Comparison of ENCODE assay signal across 25 cellular contexts in the genomic region with DNA sequence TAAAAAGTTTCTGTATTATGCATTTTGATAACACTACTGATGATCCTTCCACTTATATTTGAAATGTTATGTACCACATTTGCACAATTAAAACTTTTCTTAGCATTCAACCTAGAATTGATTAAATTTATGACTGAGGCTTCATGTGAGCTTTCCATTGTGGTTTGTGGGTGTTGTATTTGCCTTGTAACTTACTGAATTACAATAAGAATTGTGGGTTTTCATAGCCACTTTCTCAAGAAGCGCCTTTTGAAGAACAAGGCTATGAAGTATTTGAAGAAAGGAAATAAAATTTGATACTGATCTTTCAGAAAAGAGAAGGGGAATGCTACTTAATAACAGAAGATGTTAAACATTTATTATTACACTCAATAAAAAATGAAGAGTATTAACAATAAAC. TPM values are rescaled to one million over a fixed set of nuclear protein-coding genes. Genes with fewer than 3 reads are reported as not detected.
DNase-seq lines count a peak whose midpoint lies in the region; ATAC-seq and TF ChIP-seq lines count a peak whose summit lies in the region.
"Had no signal": no experiment of that assay in that cellular context is flagged by ENCODE, and none has a peak within 500 bp of the region (broad histone marks: within the 10 kb centered on the region; RNA-seq: fewer than 3 reads in every experiment).

No MANE protein-coding gene starts in this region.

- H3K9me3 Mint-ChIP-seq in activated CD8-positive, alpha-beta T cell treated with anti-CD3 and anti-CD28 coated beads for 36 hours: no peaks in the 10 kb centered on the region
- H3K9me3 Mint-ChIP-seq in activated CD8-positive, alpha-beta T cell treated with anti-CD3 and anti-CD28 coated beads, Interleukin-2, amount 10 ng/mL, durations not matched to agents 7 days and 5 days (ENCODE audit: insufficient read depth): no peaks in the 10 kb centered on the region
- H3K9me3 Mint-ChIP-seq: CD4-positive, alpha-beta T cell; CD8-positive, alpha-beta memory T cell had no signal

- intact Hi-C loops in activated CD8-positive, alpha-beta T cell treated with anti-CD3 and anti-CD28 coated beads for 36 hours (cut with micrococcal nuclease): no loop called here

- H3K36me3 Mint-ChIP-seq in activated CD8-positive, alpha-beta T cell treated with anti-CD3 and anti-CD28 coated beads for 36 hours (ENCODE audit: low read depth): no peaks in the 10 kb centered on the region
- H3K36me3 Mint-ChIP-seq in activated CD8-positive, alpha-beta T cell treated with anti-CD3 and anti-CD28 coated beads, Interleukin-2, amount 10 ng/mL, durations not matched to agents 7 days and 5 days (ENCODE audit: low read depth): no peaks in the 10 kb centered on the region
- H3K36me3 Mint-ChIP-seq: CD14-positive monocyte; CD8-positive, alpha-beta memory T cell had no signal

- peaks cover 15% of the 10 kb centered on the region for H3K4me1 Mint-ChIP-seq in activated CD8-positive, alpha-beta T cell treated with anti-CD3 and anti-CD28 coated beads for 36 hours (ENCODE audit: low read depth)
- H3K4me1 Mint-ChIP-seq in activated CD8-positive, alpha-beta T cell treated with anti-CD3 and anti-CD28 coated beads, Interleukin-2, amount 10 ng/mL, durations not matched to agents 7 days and 5 days (ENCODE audit: low read depth): peaks cover 6% of the 10 kb centered on the region
- H3K4me1 Mint-ChIP-seq: CD14-positive monocyte had no signal

- no peak overlapping the region for H3K4me3 Mint-ChIP-seq in activated CD8-positive, alpha-beta T cell treated with anti-CD3 and anti-CD28 coated beads for 36 hours
- H3K4me3 Mint-ChIP-seq in activated CD8-positive, alpha-beta T cell treated with anti-CD3 and anti-CD28 coated beads, Interleukin-2, amount 10 ng/mL, durations not matched to agents 7 days and 5 days: no peak overlapping the region
- H3K4me3 Mint-ChIP-seq: CD14-positive monocyte; CD4-positive, alpha-beta T cell; CD8-positive, alpha-beta memory T cell had no signal

- no peak for DNase-seq in activated CD8-positive, alpha-beta T cell treated with anti-CD3 and anti-CD28 coated beads for 36 hours
- no peak for DNase-seq in activated CD8-positive, alpha-beta T cell treated with anti-CD3 and anti-CD28 coated beads, Interleukin-2, amount 10 ng/mL, durations not matched to agents 7 days and 5 days
- no peak for DNase-seq in DND-41
- DNase-seq in LNCaP clone FGC (ENCODE audit: low read depth): peak; percentile 2
- DNase-seq in globus pallidus (ENCODE audit: low spot score): no peak
- no peak for DNase-seq in HEK293T (ENCODE audit: extremely low spot score)
- DNase-seq: 8988T; ACHN; AML-193; BE2C; CD4-positive, alpha-beta T cell; CD8-positive, alpha-beta memory T cell; DMS 273 treated with DMSO at 0.1 percent for 48 hours; DMS79; GF-D8; GM23248; H7; HCEC 1CT had no signal

- H3K4me3 ChIP-seq in DND-41 (ENCODE audit: low read depth in 1 of 2, low read length in 2 of 2) (no peak overlapping the region), LNCaP clone FGC (ENCODE audit: low read depth, low read length) (no peak overlapping the region), parathyroid adenoma (ENCODE audit: low read depth, low read length) (no peak overlapping the region)
- H3K4me3 ChIP-seq: A549; BLaER1 treated with 17β-estradiol and CSF1 and Interleukin-3, amounts not matched to agents 10 nM and 100 nM; GM23248 had no signal

- H3K9me3 ChIP-seq in DND-41 (ENCODE audit: insufficient read depth, low read length, severe bottlenecking) (no peaks in the 10 kb centered on the region), parathyroid adenoma (ENCODE audit: control insufficient read depth, low read length) (no peaks in the 10 kb centered on the region)
- H3K9me3 ChIP-seq: A549; BE2C; BLaER1 treated with 17β-estradiol and CSF1 and Interleukin-3, amounts not matched to agents 10 nM and 100 nM had no signal

- no peaks in the 10 kb centered on the region for H3K36me3 ChIP-seq in DND-41 (ENCODE audit: insufficient read depth, low read length)
- no peaks in the 10 kb centered on the region for H3K36me3 ChIP-seq in parathyroid adenoma (ENCODE audit: control insufficient read depth, insufficient read depth, low read length)
- H3K36me3 ChIP-seq: BE2C; BLaER1 treated with 17β-estradiol and CSF1 and Interleukin-3, amounts not matched to agents 10 nM and 100 nM had no signal

- H3K27ac ChIP-seq in DND-41 (ENCODE audit: low read length) (no peak overlapping the region), parathyroid adenoma (peak overlapping the region; percentile 88)
- H3K27ac ChIP-seq: A549; BLaER1 treated with 17β-estradiol and CSF1 and Interleukin-3, amounts not matched to agents 10 nM and 100 nM; GM23248 had no signal

- H3K79me2 ChIP-seq in DND-41 (ENCODE audit: insufficient read depth, low read length): no peaks in the 10 kb centered on the region
- H3K79me2 ChIP-seq in parathyroid adenoma: no peaks in the 10 kb centered on the region

- H3K4me1 ChIP-seq in DND-41 (ENCODE audit: insufficient read depth, low read length) (no peaks in the 10 kb centered on the region), parathyroid adenoma (peaks cover 11% of the 10 kb centered on the region)
- H3K4me1 ChIP-seq: A549, BE2C had no signal

- H2AFZ ChIP-seq in DND-41 (ENCODE audit: low read depth, low read length): no peak overlapping the region
- H2AFZ ChIP-seq in parathyroid adenoma: no peak overlapping the region
- H2AFZ ChIP-seq: GM23248 had no signal

- H3K9ac ChIP-seq in DND-41 (ENCODE audit: low read depth, low read length): no peak overlapping the region
- no peak overlapping the region for H3K9ac ChIP-seq in parathyroid adenoma
- H3K9ac ChIP-seq: BLaER1 treated with 17β-estradiol and CSF1 and Interleukin-3, amounts not matched to agents 10 nM and 100 nM; GM23248 had no signal

- CTCF ChIA-PET in activated CD8-positive, alpha-beta T cell treated with anti-CD3 and anti-CD28 coated beads for 36 hours (lab: Charles Lee): interaction anchor here (1.2 kb wide), 1 partner anchor 120 kb away, joined by 4 read pairs; no protein-coding TSS in a partner anchor
- CTCF ChIA-PET in activated CD8-positive, alpha-beta T cell treated with anti-CD3 and anti-CD28 coated beads, Interleukin-2, amount 10 ng/mL, durations not matched to agents 7 days and 5 days (lab: Charles Lee): no interaction called here
- CTCF ChIA-PET in HEK293T (lab: Yijun Ruan, JAX): no interaction called here

- H3K4me2 ChIP-seq in DND-41 (ENCODE audit: insufficient read depth, low read length) (no peak overlapping the region), parathyroid adenoma (ENCODE audit: low read length) (no peak overlapping the region)
- H3K4me2 ChIP-seq: A549; BLaER1 treated with 17β-estradiol and CSF1 and Interleukin-3, amounts not matched to agents 10 nM and 100 nM had no signal

- peaks cover 29% of the 10 kb centered on the region for H3K27me3 Mint-ChIP-seq in activated CD8-positive, alpha-beta T cell treated with anti-CD3 and anti-CD28 coated beads for 36 hours
- H3K27me3 Mint-ChIP-seq in activated CD8-positive, alpha-beta T cell treated with anti-CD3 and anti-CD28 coated beads, Interleukin-2, amount 10 ng/mL, durations not matched to agents 7 days and 5 days (ENCODE audit: low read depth): peaks cover 28% of the 10 kb centered on the region

- no peak for TF ChIP-seq CTCF in activated CD8-positive, alpha-beta T cell treated with anti-CD3 and anti-CD28 coated beads for 36 hours (IDR thresholded peaks at IDR 0.05)
- TF ChIP-seq CTCF in DND-41 (IDR thresholded peaks at IDR 0.05; ENCODE audit: borderline replicate concordance, extremely low read depth, low read length, poor library complexity, severe bottlenecking) (no peak), LNCaP clone FGC (IDR thresholded peaks at IDR 0.05; ENCODE audit: control insufficient read depth, extremely low read depth, insufficient read depth) (no peak), parathyroid adenoma (IDR thresholded peaks at IDR 0.05) (no peak)

- 0 out of 2 replicates have a peak, but pooled peaks cover 3% of the 10 kb centered on the region for H4K20me1 ChIP-seq in DND-41 (ENCODE audit: insufficient read depth, low read length)
- H4K20me1 ChIP-seq: BLaER1 treated with 17β-estradiol and CSF1 and Interleukin-3, amounts not matched to agents 10 nM and 100 nM had no signal

- H3K27ac Mint-ChIP-seq in activated CD8-positive, alpha-beta T cell treated with anti-CD3 and anti-CD28 coated beads for 36 hours: no peak overlapping the region
- H3K27ac Mint-ChIP-seq in activated CD8-positive, alpha-beta T cell treated with anti-CD3 and anti-CD28 coated beads, Interleukin-2, amount 10 ng/mL, durations not matched to agents 7 days and 5 days: no peak overlapping the region
- H3K27ac Mint-ChIP-seq: CD14-positive monocyte; CD4-positive, alpha-beta T cell; CD8-positive, alpha-beta memory T cell had no signal

- peak; percentile 39 for ATAC-seq in activated CD8-positive, alpha-beta T cell treated with anti-CD3 and anti-CD28 coated beads for 36 hours
- no peak for ATAC-seq in activated CD8-positive, alpha-beta T cell treated with anti-CD3 and anti-CD28 coated beads, Interleukin-2, amount 10 ng/mL, durations not matched to agents 7 days and 5 days
- ATAC-seq in DND-41 (ENCODE audit: insufficient read depth, low read depth): peak; percentile 63; the same call in 1 of the 3 replicates
- ATAC-seq: A549 had no signal

- H3K27me3 ChIP-seq in DND-41 (ENCODE audit: insufficient read depth, low read length, poor library complexity) (peaks cover 37% of the 10 kb centered on the region), parathyroid adenoma (ENCODE audit: control insufficient read depth, insufficient read depth, low read length) (no peaks in the 10 kb centered on the region)
- H3K27me3 ChIP-seq: BE2C; BLaER1 treated with 17β-estradiol and CSF1 and Interleukin-3, amounts not matched to agents 10 nM and 100 nM had no signal

- POLR2A ChIA-PET in activated CD8-positive, alpha-beta T cell treated with anti-CD3 and anti-CD28 coated beads for 36 hours (lab: Charles Lee): no interaction called here
- POLR2A ChIA-PET in activated CD8-positive, alpha-beta T cell treated with anti-CD3 and anti-CD28 coated beads, Interleukin-2, amount 10 ng/mL, durations not matched to agents 7 days and 5 days (lab: Charles Lee): no interaction called here
- POLR2A ChIA-PET in HEK293T (lab: Yijun Ruan, JAX): no interaction called here

TF ChIP-seq in HEK293T, 16 proteins besides CTCF, POLR2A, EP300 and RAD21:
- no peak for TF ChIP-seq NFRKB (IDR thresholded peaks at IDR 0.05)
- TF ChIP-seq TARDBP (IDR thresholded peaks at IDR 0.05): no peak
- no peak for TF ChIP-seq BHLHE40 (IDR thresholded peaks at IDR 0.05; ENCODE audit: borderline replicate concordance)
- no peak for TF ChIP-seq FOXM1 (IDR thresholded peaks at IDR 0.05; ENCODE audit: borderline replicate concordance)
- no peak for TF ChIP-seq SUZ12 (IDR thresholded peaks at IDR 0.05)

RNA-seq across cellular contexts. Expression of a gene that starts 7.0 kb away (rescaled TPM):
- not detected for total RNA-seq in activated CD8-positive, alpha-beta T cell treated with anti-CD3 and anti-CD28 coated beads for 36 hours
- not detected for total RNA-seq in activated CD8-positive, alpha-beta T cell treated with anti-CD3 and anti-CD28 coated beads, Interleukin-2, amount 10 ng/mL, durations not matched to agents 7 days and 5 days
- total RNA-seq: CD4-positive, alpha-beta T cell; CD8-positive, alpha-beta memory T cell; Daoy; G401; H1; H7 had no signal

RNA-seq across cellular contexts. Expression of a gene that starts 19.4 kb away (rescaled TPM):
- total RNA-seq in activated CD8-positive, alpha-beta T cell treated with anti-CD3 and anti-CD28 coated beads for 36 hours: not detected
- total RNA-seq in activated CD8-positive, alpha-beta T cell treated with anti-CD3 and anti-CD28 coated beads, Interleukin-2, amount 10 ng/mL, durations not matched to agents 7 days and 5 days: not detected
- total RNA-seq: CD4-positive, alpha-beta T cell; CD8-positive, alpha-beta memory T cell; G401 had no signal
